In the genomic region with DNA sequence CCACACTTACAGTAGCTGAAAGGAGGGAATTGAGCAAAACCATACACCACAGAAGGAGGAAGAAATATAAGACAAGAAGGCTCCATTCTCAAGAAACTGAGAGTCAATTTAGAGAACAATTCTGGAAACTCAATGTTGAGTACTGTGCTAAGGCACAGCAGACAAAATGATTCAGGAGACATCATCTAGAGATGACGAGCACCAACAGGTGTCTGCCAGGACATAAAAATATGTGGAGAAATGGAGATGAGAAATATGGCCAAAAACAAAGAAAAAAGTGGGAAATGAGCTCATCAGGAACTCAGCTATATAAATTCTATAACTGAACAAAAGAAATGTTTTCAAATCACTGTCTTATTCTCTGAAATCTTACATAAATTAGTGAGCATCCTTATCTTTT, we compare ENCODE assay signal across 18 cellular contexts.
DNase-seq lines count a peak whose midpoint lies in the region; ATAC-seq and TF ChIP-seq lines count a peak whose summit lies in the region.
"Had no signal": no experiment of that assay in that cellular context is flagged by ENCODE, and none has a peak within 500 bp of the region (broad histone marks: within the 10 kb centered on the region; RNA-seq: fewer than 3 reads in every experiment).

No MANE protein-coding gene starts in this region.

- intact Hi-C loops in sigmoid colon (cut with DNase I): no loop called here

- TF ChIP-seq EP300 in SK-N-SH (IDR thresholded peaks at IDR 0.05; ENCODE audit: borderline replicate concordance in 1 of 2, low read depth in 1 of 2, low read length in 1 of 2): no peak
- TF ChIP-seq EP300 in sigmoid colon (IDR thresholded peaks at IDR 0.05): no peak

- peak overlapping the region in 2 of 3 experiments; percentile 67 to 84 for H3K27ac Mint-ChIP-seq in nephron
- H3K27ac Mint-ChIP-seq: CD4-positive, alpha-beta T cell had no signal

- H3K9me3 ChIP-seq in HUES48 (ENCODE audit: control insufficient read depth, insufficient read depth, low read length) (no peaks in the 10 kb centered on the region), SK-N-SH (no peaks in the 10 kb centered on the region), sigmoid colon (no peaks in the 10 kb centered on the region)
- H3K9me3 ChIP-seq: BLaER1 treated with 17β-estradiol and CSF1 and Interleukin-3, amounts not matched to agents 10 nM and 100 nM; MG63 had no signal

- H3K9me3 Mint-ChIP-seq in nephron: peaks cover 4% of the 10 kb centered on the region
- H3K9me3 Mint-ChIP-seq: CD4-positive, alpha-beta T cell had no signal

- H3K4me1 Mint-ChIP-seq in nephron: peaks cover 32% of the 10 kb centered on the region

- H3K4me3 ChIP-seq in HUES48 (ENCODE audit: low read depth, low read length): no peak overlapping the region
- no peak overlapping the region for H3K4me3 ChIP-seq in SK-N-SH (ENCODE audit: low read depth in 2 of 2, low read length in 1 of 2)
- no peak overlapping the region for H3K4me3 ChIP-seq in sigmoid colon
- H3K4me3 ChIP-seq: BLaER1 treated with 17β-estradiol and CSF1 and Interleukin-3, amounts not matched to agents 10 nM and 100 nM; K562; MG63 had no signal

- H3K4me3 Mint-ChIP-seq in nephron: no peak overlapping the region
- H3K4me3 Mint-ChIP-seq: CD4-positive, alpha-beta T cell had no signal

- no peaks in the 10 kb centered on the region for H3K79me2 ChIP-seq in SK-N-SH (ENCODE audit: insufficient read depth)

- H3K9ac ChIP-seq in HUES48 (ENCODE audit: low read depth, low read length) (no peak overlapping the region), SK-N-SH (no peak overlapping the region)
- H3K9ac ChIP-seq: BLaER1 treated with 17β-estradiol and CSF1 and Interleukin-3, amounts not matched to agents 10 nM and 100 nM had no signal

- no peaks in the 10 kb centered on the region for H3K36me3 Mint-ChIP-seq in nephron (ENCODE audit: low read depth)

- H3K27me3 Mint-ChIP-seq in nephron (ENCODE audit: low read depth): no peaks in the 10 kb centered on the region
- H3K27me3 Mint-ChIP-seq: CD4-positive, alpha-beta T cell had no signal

- peak overlapping the region; percentile 47 for H3K27ac ChIP-seq in HUES48 (ENCODE audit: low read depth, low read length)
- peak overlapping the region; percentile 63 to 69; a peak in 2 of 4 replicates for H3K27ac ChIP-seq in SK-N-SH (ENCODE audit: low read depth in 2 of 2, low read length in 1 of 2)
- H3K27ac ChIP-seq in sigmoid colon: no peak overlapping the region

- DNase-seq in SK-N-SH (no peak), NCI-H526 treated with DMSO at 0.1 percent for 48 hours (lab: John Stamatoyannopoulos, UW) (no peak), DMS 273 treated with DMSO at 0.1 percent for 48 hours (lab: John Stamatoyannopoulos, UW) (no peak), sigmoid colon (no peak)
- DNase-seq: AML-193; CD4-positive, alpha-beta T cell; GOT3; NCI-H1105 treated with DMSO at 0.1 percent for 48 hours; NCI-H146; NCI-H1930; NCI-H2107; NCI-H524 had no signal

- no peak overlapping the region for H2AFZ ChIP-seq in SK-N-SH (ENCODE audit: low read depth)

- no peaks in the 10 kb centered on the region for H3K9me2 ChIP-seq in SK-N-SH

- no peak for ATAC-seq in GM18498 (IDR thresholded peaks at IDR 0.05; ENCODE audit: unreplicated experiment)
- ATAC-seq: K562 had no signal

- H3K27me3 ChIP-seq in HUES48 (ENCODE audit: control insufficient read depth, insufficient read depth, low read length) (no peaks in the 10 kb centered on the region), SK-N-SH (ENCODE audit: insufficient read depth) (no peaks in the 10 kb centered on the region), sigmoid colon (no peaks in the 10 kb centered on the region)
- H3K27me3 ChIP-seq: BLaER1 treated with 17β-estradiol and CSF1 and Interleukin-3, amounts not matched to agents 10 nM and 100 nM; MG63 had no signal

- TF ChIP-seq CTCF in SK-N-SH (IDR thresholded peaks at IDR 0.05): no peak
- no peak for TF ChIP-seq CTCF in nephron (IDR thresholded peaks at IDR 0.05; ENCODE audit: unreplicated experiment in 3 of 3)
- TF ChIP-seq CTCF in sigmoid colon (IDR thresholded peaks at IDR 0.05): no peak

- CTCF ChIA-PET in SK-N-SH (lab: Yijun Ruan, JAX): interaction anchor here (1.0 kb wide), 1 partner anchor 127 kb away, joined by 4 read pairs; no protein-coding TSS in a partner anchor

- POLR2A ChIA-PET in SK-N-SH (lab: Yijun Ruan, JAX): no interaction called here

- 24% methylated on average over 1 of the region's 1 CpG for WGBS in SK-N-SH (ENCODE audit: low lambda C conversion rate)
- WGBS in sigmoid colon, 2 donors: 74 to 89% methylated on average over 1 of the region's 1 CpG

- peaks cover 35% of the 10 kb centered on the region for H3K4me1 ChIP-seq in HUES48 (ENCODE audit: control insufficient read depth, insufficient read depth, low read length)
- H3K4me1 ChIP-seq in SK-N-SH (ENCODE audit: control insufficient read depth in 1 of 2, insufficient read depth in 2 of 2, low read depth in 1 of 2, low read length in 1 of 2): peaks cover 4 to 7% of the 10 kb centered on the region in 2 experiments; a peak in 3 of 4 replicates
- H3K4me1 ChIP-seq in sigmoid colon: no peaks in the 10 kb centered on the region

- peak overlapping the region; percentile 54; the same call in 1 of the 2 replicates for H3K4me2 ChIP-seq in SK-N-SH

- no peak for TF ChIP-seq RAD21 in SK-N-SH (IDR thresholded peaks at IDR 0.05; ENCODE audit: low read length)

- no peak for TF ChIP-seq POLR2A in sigmoid colon (IDR thresholded peaks at IDR 0.05)

- H3K36me3 ChIP-seq in HUES48 (ENCODE audit: control insufficient read depth, insufficient read depth, low read length): no peaks in the 10 kb centered on the region
- H3K36me3 ChIP-seq in SK-N-SH (replicated peaks in 1 of 2; ENCODE audit: control insufficient read depth in 1 of 2, insufficient read depth in 2 of 2, low read length in 1 of 2): no peaks in the 10 kb centered on the region
- no peaks in the 10 kb centered on the region for H3K36me3 ChIP-seq in sigmoid colon
- H3K36me3 ChIP-seq: BLaER1 treated with 17β-estradiol and CSF1 and Interleukin-3, amounts not matched to agents 10 nM and 100 nM; MG63 had no signal

- no peaks in the 10 kb centered on the region for H4K20me1 ChIP-seq in SK-N-SH (ENCODE audit: insufficient read depth)
- H4K20me1 ChIP-seq: BLaER1 treated with 17β-estradiol and CSF1 and Interleukin-3, amounts not matched to agents 10 nM and 100 nM had no signal

- peaks cover 11% of the 10 kb centered on the region for H3F3A ChIP-seq in SK-N-SH (replicated peaks; ENCODE audit: insufficient read depth)

TF ChIP-seq in SK-N-SH, 30 proteins besides CTCF, POLR2A, EP300 and RAD21:
- TF ChIP-seq, protein P1, sequence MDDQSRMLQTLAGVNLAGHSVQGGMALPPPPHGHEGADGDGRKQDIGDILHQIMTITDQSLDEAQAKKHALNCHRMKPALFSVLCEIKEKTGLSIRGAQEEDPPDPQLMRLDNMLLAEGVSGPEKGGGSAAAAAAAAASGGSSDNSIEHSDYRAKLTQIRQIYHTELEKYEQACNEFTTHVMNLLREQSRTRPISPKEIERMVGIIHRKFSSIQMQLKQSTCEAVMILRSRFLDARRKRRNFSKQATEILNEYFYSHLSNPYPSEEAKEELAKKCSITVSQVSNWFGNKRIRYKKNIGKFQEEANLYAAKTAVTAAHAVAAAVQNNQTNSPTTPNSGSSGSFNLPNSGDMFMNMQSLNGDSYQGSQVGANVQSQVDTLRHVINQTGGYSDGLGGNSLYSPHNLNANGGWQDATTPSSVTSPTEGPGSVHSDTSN (IDR thresholded peaks at IDR 0.05): peak; percentile 25; the same call in 1 of the 2 replicates
- TF ChIP-seq FOXJ3 (CRISPR knock-in tag; IDR thresholded peaks at IDR 0.05) (no peak), JUND (IDR thresholded peaks at IDR 0.05) (peak; percentile 35; the same call in 1 of the 2 replicates), TEAD4 (IDR thresholded peaks at IDR 0.05; ENCODE audit: borderline replicate concordance, insufficient read depth) (0 out of 2 replicates have a peak, but pooled peaks have one; percentile 4), ELF1 (IDR thresholded peaks at IDR 0.05) (no peak)

Comparison
In these comparisons a context has a peak if more than half of its experiments do, and no peak if none do; other contexts are left out.
1. H3K27ac ChIP-seq: peak in HUES48 (single experiment) and SK-N-SH (2 of 2); none in sigmoid colon (0 of 4).